In the genomic region with DNA sequence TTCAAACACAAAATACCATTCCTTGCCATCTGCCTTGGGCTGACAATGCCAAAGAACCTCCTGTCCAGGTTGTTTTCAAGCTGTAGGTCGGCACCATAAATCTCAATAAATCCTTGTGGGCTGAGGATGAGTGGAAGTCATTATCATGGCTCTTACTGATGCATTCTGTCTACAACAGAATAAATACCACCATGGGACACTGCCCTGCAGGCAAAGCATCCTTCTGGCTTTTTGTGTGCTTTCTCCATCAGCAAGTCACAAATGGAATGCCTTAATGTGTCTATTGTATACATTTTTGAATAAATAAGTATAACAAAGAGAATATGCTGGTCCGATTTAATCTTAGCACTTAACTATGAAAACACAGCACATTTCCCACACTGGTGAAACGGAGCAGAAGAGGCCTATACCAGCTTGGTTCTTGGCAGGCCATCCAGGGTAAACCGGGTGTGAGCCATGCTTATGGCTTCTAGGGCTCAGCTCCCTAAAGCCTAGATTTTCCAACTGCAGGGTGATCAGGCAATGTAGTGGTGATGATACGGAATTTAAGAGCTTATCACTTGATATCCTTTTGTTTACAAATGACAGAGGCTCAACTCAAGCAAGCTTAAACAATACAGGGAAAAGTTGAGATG, we compare ENCODE assay signal across 17 cellular contexts.
"Had no signal": no experiment of that assay in that cellular context is flagged by ENCODE, and none has a peak within 500 bp of the region (broad histone marks: within the 10 kb centered on the region; RNA-seq: fewer than 3 reads in every experiment).

No MANE protein-coding gene starts in this region.

- H3K4me3 ChIP-seq: cardiac muscle cell, left lung, uterus had no signal

- H3K27me3 ChIP-seq: cardiac muscle cell, left lung, uterus had no signal

- DNase-seq: activated CD4-positive, alpha-beta T cell treated with anti-CD3 and anti-CD28 coated beads, Interleukin-2, amount 10 ng/mL, durations not matched to agents 24 days and 14 days; activated CD4-positive, CD25-positive, alpha-beta regulatory T cell; activated CD8-positive, alpha-beta memory T cell treated with anti-CD3 and anti-CD28 coated beads, Interleukin-2, amount 50 U/mL, for 48 hours; activated naive CD8-positive, alpha-beta T cell treated with anti-CD3 and anti-CD28 coated beads, Interleukin-2, amount 50 U/mL, for 24 hours; activated T-cell treated with anti-CD3 and anti-CD28 coated beads, Interleukin-2, amount 50 U/mL, for 72 hours; erythroblast; kidney; left lung; natural killer cell; nucleus accumbens; posterior cingulate gyrus; retina; stimulated activated CD4-positive, alpha-beta T cell treated with anti-CD3 and anti-CD28 coated beads, Interleukin-2, amount 100 ng/mL, for 48 hours; uterus had no signal

- H3K36me3 ChIP-seq: cardiac muscle cell, left lung, uterus had no signal

- H3K9me3 ChIP-seq: left lung, uterus had no signal

- H3K4me1 ChIP-seq: left lung had no signal

- H3K27ac ChIP-seq: cardiac muscle cell, left lung had no signal

- FAIRE-seq: astrocyte, kidney had no signal

- ATAC-seq: activated naive CD8-positive, alpha-beta T cell treated with anti-CD3 and anti-CD28 coated beads, Interleukin-2, amount 50 U/mL, for 24 hours; activated T-cell treated with anti-CD3 and anti-CD28 coated beads, Interleukin-2, amount 50 U/mL, for 72 hours; left lung; natural killer cell; stimulated activated memory B cell treated with anti-CD40 and anti-IgM and Interleukin-4, amounts not matched to agents 10 μg/mL and 1 μg/mL and 100 μg/mL, for 72 hours had no signal
